ENCODE assay signal across 17 cellular contexts in genomic region chr18:44898536-44898935, GRCh38.
DNase-seq lines count a peak whose midpoint lies in the region; ATAC-seq and TF ChIP-seq lines count a peak whose summit lies in the region.
"Had no signal": no experiment of that assay in that cellular context is flagged by ENCODE, and none has a peak within 500 bp of the region (broad histone marks: within the 10 kb centered on the region; RNA-seq: fewer than 3 reads in every experiment).

No MANE protein-coding gene starts in this region.

- TF ChIP-seq CTCF in epithelial cell of esophagus (IDR thresholded peaks at IDR 0.05; ENCODE audit: insufficient read depth, low read depth, low read length, missing control alignments) = no peak
- TF ChIP-seq CTCF in activated CD8-positive, alpha-beta T cell treated with anti-CD3 and anti-CD28 coated beads for 36 hours (IDR thresholded peaks at IDR 0.05) = no peak

- DNase-seq in NCI-H524 (lab: John Stamatoyannopoulos, UW) (peak; percentile 31 to 69), NCI-H748 treated with DMSO at 0.1 percent for 48 hours (lab: John Stamatoyannopoulos, UW) (peak; percentile 43), epithelial cell of esophagus (ENCODE audit: low read depth) (peak; percentile 12), HPDE6-E6E7 (ENCODE audit: extremely low spot score) (no peak)
- no peak for DNase-seq in stimulated activated effector memory CD8-positive, alpha-beta T cell treated with anti-CD3 and anti-CD28 coated beads, Interleukin-12 subunit alpha, Interleukin-12 subunit beta, amount 100 ng/mL, for 72 hours (ENCODE audit: low spot score in 2 of 2)
- DNase-seq in stimulated activated CD4-positive, alpha-beta T cell treated with anti-CD3 and anti-CD28 coated beads, Interleukin-12 subunit alpha, Interleukin-12 subunit beta, amount 100 ng/mL, for 4 hours = no peak
- DNase-seq in activated CD8-positive, alpha-beta T cell treated with anti-CD3 and anti-CD28 coated beads for 36 hours = no peak
- DNase-seq: DND-41, H7, Karpas-422, NCI-H1436 treated with DMSO at 0.1 percent for 48 hours, NCI-H2029, OCI-M1, Right ventricle myocardium superior had no signal

- POLR2A ChIA-PET in activated CD8-positive, alpha-beta T cell treated with anti-CD3 and anti-CD28 coated beads for 36 hours (lab: Charles Lee) = no interaction called here

- CTCF ChIA-PET in activated CD8-positive, alpha-beta T cell treated with anti-CD3 and anti-CD28 coated beads for 36 hours (lab: Charles Lee) = no interaction called here

- H3K9me3 Mint-ChIP-seq in stimulated activated effector memory CD8-positive, alpha-beta T cell treated with anti-CD3 and anti-CD28 coated beads, Interleukin-12 subunit alpha, Interleukin-12 subunit beta, amount 100 ng/mL, for 72 hours = no peaks in the 10 kb centered on the region
- H3K9me3 Mint-ChIP-seq in activated CD8-positive, alpha-beta T cell treated with anti-CD3 and anti-CD28 coated beads for 36 hours = no peaks in the 10 kb centered on the region
- H3K9me3 Mint-ChIP-seq: CD14-positive monocyte, IgD-negative memory B cell had no signal

- peaks cover 47% of the 10 kb centered on the region for H3K4me1 Mint-ChIP-seq in stimulated activated effector memory CD8-positive, alpha-beta T cell treated with anti-CD3 and anti-CD28 coated beads, Interleukin-12 subunit alpha, Interleukin-12 subunit beta, amount 100 ng/mL, for 72 hours
- peaks cover 23% of the 10 kb centered on the region for H3K4me1 Mint-ChIP-seq in activated CD8-positive, alpha-beta T cell treated with anti-CD3 and anti-CD28 coated beads for 36 hours (ENCODE audit: low read depth)

- intact Hi-C loops in activated CD8-positive, alpha-beta T cell treated with anti-CD3 and anti-CD28 coated beads for 36 hours (cut with micrococcal nuclease) = no loop called here

- no peak for ATAC-seq in stimulated activated effector memory CD8-positive, alpha-beta T cell treated with anti-CD3 and anti-CD28 coated beads, Interleukin-12 subunit alpha, Interleukin-12 subunit beta, amount 100 ng/mL, for 72 hours
- ATAC-seq in activated CD8-positive, alpha-beta T cell treated with anti-CD3 and anti-CD28 coated beads for 36 hours = no peak

- H3K4me3 ChIP-seq in epithelial cell of esophagus (ENCODE audit: low read length) = no peak overlapping the region
- H3K4me3 ChIP-seq: SK-N-MC had no signal

- H3K4me3 Mint-ChIP-seq in stimulated activated effector memory CD8-positive, alpha-beta T cell treated with anti-CD3 and anti-CD28 coated beads, Interleukin-12 subunit alpha, Interleukin-12 subunit beta, amount 100 ng/mL, for 72 hours = no peak overlapping the region
- no peak overlapping the region for H3K4me3 Mint-ChIP-seq in activated CD8-positive, alpha-beta T cell treated with anti-CD3 and anti-CD28 coated beads for 36 hours
- H3K4me3 Mint-ChIP-seq: CD14-positive monocyte had no signal

- peak overlapping the region; percentile 8 for H3K27ac Mint-ChIP-seq in stimulated activated effector memory CD8-positive, alpha-beta T cell treated with anti-CD3 and anti-CD28 coated beads, Interleukin-12 subunit alpha, Interleukin-12 subunit beta, amount 100 ng/mL, for 72 hours
- no peak overlapping the region for H3K27ac Mint-ChIP-seq in activated CD8-positive, alpha-beta T cell treated with anti-CD3 and anti-CD28 coated beads for 36 hours
- H3K27ac Mint-ChIP-seq: CD14-positive monocyte had no signal

- peaks cover 6% of the 10 kb centered on the region for H3K36me3 Mint-ChIP-seq in stimulated activated effector memory CD8-positive, alpha-beta T cell treated with anti-CD3 and anti-CD28 coated beads, Interleukin-12 subunit alpha, Interleukin-12 subunit beta, amount 100 ng/mL, for 72 hours
- no peaks in the 10 kb centered on the region for H3K36me3 Mint-ChIP-seq in activated CD8-positive, alpha-beta T cell treated with anti-CD3 and anti-CD28 coated beads for 36 hours (ENCODE audit: low read depth)
- H3K36me3 Mint-ChIP-seq: CD14-positive monocyte had no signal

- peaks cover 7% of the 10 kb centered on the region for H3K27me3 Mint-ChIP-seq in activated CD8-positive, alpha-beta T cell treated with anti-CD3 and anti-CD28 coated beads for 36 hours
- H3K27me3 Mint-ChIP-seq: IgD-negative memory B cell had no signal

Comparison
In these comparisons a context has a peak if more than half of its experiments do, and no peak if none do; other contexts are left out.
1. DNase-seq: peak in NCI-H524 (2 of 2), NCI-H748 treated with DMSO at 0.1 percent for 48 hours (single experiment) and epithelial cell of esophagus (single experiment); none in stimulated activated effector memory CD8-positive, alpha-beta T cell treated with anti-CD3 and anti-CD28 coated beads, Interleukin-12 subunit alpha, Interleukin-12 subunit beta, amount 100 ng/mL, for 72 hours (0 of 2), stimulated activated CD4-positive, alpha-beta T cell treated with anti-CD3 and anti-CD28 coated beads, Interleukin-12 subunit alpha, Interleukin-12 subunit beta, amount 100 ng/mL, for 4 hours (single experiment), HPDE6-E6E7 (single experiment) and activated CD8-positive, alpha-beta T cell treated with anti-CD3 and anti-CD28 coated beads for 36 hours (single experiment).